Comparison of ENCODE assay signal across 31 cellular contexts in the genomic region with DNA sequence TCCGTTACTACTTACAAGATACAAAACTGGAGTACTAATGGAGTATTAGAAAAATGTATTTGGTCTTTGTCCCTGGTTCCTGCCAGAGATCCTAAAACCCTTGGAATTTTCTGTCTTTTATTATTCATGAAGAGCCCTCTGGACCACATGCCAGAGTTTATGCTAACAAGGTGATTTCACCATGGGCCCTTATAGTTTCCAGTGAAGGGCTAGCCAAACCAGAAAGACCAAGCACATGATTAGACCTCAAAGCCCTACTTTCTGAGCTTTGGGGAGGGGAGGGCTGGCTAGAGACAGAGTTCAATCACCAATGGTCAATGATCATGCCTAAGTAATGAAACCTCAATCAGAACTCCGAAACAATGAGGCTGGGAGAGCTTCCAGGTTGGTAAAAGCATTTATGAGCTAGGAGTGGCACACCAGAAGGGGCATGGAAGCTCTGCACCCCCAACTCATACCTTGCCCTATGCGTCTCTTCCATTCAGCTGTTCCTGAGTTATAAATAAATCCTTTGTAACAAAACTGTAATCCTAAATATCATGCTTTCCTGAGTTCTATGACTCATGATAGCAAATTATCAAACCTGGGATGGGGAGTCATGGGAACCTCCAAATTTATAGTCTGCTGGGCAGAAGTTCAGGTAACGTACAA. TPM values are rescaled to one million over a fixed set of nuclear protein-coding genes. Genes with fewer than 3 reads are reported as not detected.
DNase-seq lines count a peak whose midpoint lies in the region; ATAC-seq and TF ChIP-seq lines count a peak whose summit lies in the region.
"Had no signal": no experiment of that assay in that cellular context is flagged by ENCODE, and none has a peak within 500 bp of the region (broad histone marks: within the 10 kb centered on the region; RNA-seq: fewer than 3 reads in every experiment).

No MANE protein-coding gene starts in this region.

- DNase-seq in GM23338 (ENCODE audit: low spot score) (peak; percentile 69), WTC11 (ENCODE audit: low spot score) (no peak), left lobe of liver (ENCODE audit: low spot score) (no peak), neural progenitor cell (ENCODE audit: low spot score) (no peak), cerebellar nuclear complex (lab: John Stamatoyannopoulos, UW) (no peak), NCI-H2227 treated with DMSO at 0.1 percent for 48 hours (lab: John Stamatoyannopoulos, UW) (no peak), globus pallidus (ENCODE audit: low spot score) (no peak)
- DNase-seq in activated T-cell treated with anti-CD3 and anti-CD28 coated beads, Interleukin-2, amount 50 U/mL, for 72 hours: no peak
- DNase-seq: 8988T; activated CD4-positive, alpha-beta T cell treated with anti-CD3 and anti-CD28 coated beads, Interleukin-2, amount 50 U/mL, for 4 hours; activated CD4-positive, CD25-positive, alpha-beta regulatory T cell; activated naive CD4-positive, alpha-beta T cell treated with Interleukin-2 at 50 U/mL for 16 hours; central memory CD4-positive, alpha-beta T cell; dermis blood vessel endothelial cell; GDM1; heart right ventricle; KG1; MG63; naive thymus-derived CD4-positive, alpha-beta T cell; NCI-H1105 treated with DMSO at 0.1 percent for 48 hours; NCI-H2029; NCI-H526; NK-92 treated with Interleukin-12 subunit alpha and Interleukin-12 subunit beta, amount 100 ng/mL, for 24 hours; nucleus accumbens; PC-3; SK-N-SH; stimulated activated naive B cell treated with anti-CD40 and anti-IgM and Interleukin-4, amounts not matched to agents 10 μg/mL and 1 μg/mL and 100 μg/mL, for 72 hours; uterus had no signal

- H3K27ac Mint-ChIP-seq in GM23338: peak overlapping the region; percentile 96
- peak overlapping the region; percentile 94 for H3K27ac Mint-ChIP-seq in WTC11
- H3K27ac Mint-ChIP-seq in neural progenitor cell: peak overlapping the region; percentile 31
- no peak overlapping the region for H3K27ac Mint-ChIP-seq in activated T-cell treated with anti-CD3 and anti-CD28 coated beads, Interleukin-2, amount 50 U/mL, for 72 hours
- H3K27ac Mint-ChIP-seq: naive thymus-derived CD4-positive, alpha-beta T cell; stimulated activated naive B cell treated with anti-CD40 and anti-IgM and Interleukin-4, amounts not matched to agents 10 μg/mL and 1 μg/mL and 100 μg/mL, for 72 hours had no signal

- H3K27me3 ChIP-seq in GM23338 (ENCODE audit: insufficient read depth) (no peaks in the 10 kb centered on the region), neural progenitor cell (no peaks in the 10 kb centered on the region)
- H3K27me3 ChIP-seq: heart right ventricle, MG63, suprapubic skin, uterus had no signal

- H3K36me3 Mint-ChIP-seq in GM23338 (ENCODE audit: low read depth) (peaks cover 14% of the 10 kb centered on the region), WTC11 (peaks cover 4% of the 10 kb centered on the region; the same call in 1 of the 2 replicates), neural progenitor cell (peaks cover 9% of the 10 kb centered on the region)
- H3K36me3 Mint-ChIP-seq in activated T-cell treated with anti-CD3 and anti-CD28 coated beads, Interleukin-2, amount 50 U/mL, for 72 hours (ENCODE audit: insufficient read depth in 2 of 2): peaks cover 0 to 7% of the 10 kb centered on the region in 2 donors

- H4K20me1 ChIP-seq in GM23338 (replicated peaks; ENCODE audit: insufficient read depth) (peaks cover 8% of the 10 kb centered on the region; the same call in 1 of the 2 replicates), neural progenitor cell (ENCODE audit: low read depth) (peaks cover 19% of the 10 kb centered on the region)

- H3K4me1 Mint-ChIP-seq in GM23338 (peaks cover 16% of the 10 kb centered on the region), WTC11 (peaks cover 18% of the 10 kb centered on the region), neural progenitor cell (peaks cover 2% of the 10 kb centered on the region)
- peaks cover 24% of the 10 kb centered on the region for H3K4me1 Mint-ChIP-seq in activated T-cell treated with anti-CD3 and anti-CD28 coated beads, Interleukin-2, amount 50 U/mL, for 72 hours (ENCODE audit: low read depth)

- peaks cover 14% of the 10 kb centered on the region for H3K4me1 ChIP-seq in GM23338 (ENCODE audit: insufficient read depth)
- H3K4me1 ChIP-seq in neural progenitor cell: peaks cover 9% of the 10 kb centered on the region
- H3K4me1 ChIP-seq: prostate gland had no signal

- peak overlapping the region; percentile 3; the same call in 1 of the 2 replicates for H3K4me3 ChIP-seq in GM23338
- H3K4me3 ChIP-seq in neural progenitor cell: no peak overlapping the region
- H3K4me3 ChIP-seq: heart right ventricle, MG63, prostate gland, suprapubic skin, uterus had no signal

- POLR2A ChIA-PET in WTC11 (lab: Charles Lee): interaction anchor here (0.6 to 1.5 kb wide), 2 partner anchors 11 to 68 kb away, joined by 5 to 9 read pairs; partner anchors contain the start of genes DCUN1D3 and LYRM1

- H3K27me3 Mint-ChIP-seq in GM23338 (ENCODE audit: insufficient read depth, low read depth, poor library complexity): peaks cover 3% of the 10 kb centered on the region
- H3K27me3 Mint-ChIP-seq in WTC11 (ENCODE audit: low read depth): no peaks in the 10 kb centered on the region
- H3K27me3 Mint-ChIP-seq in neural progenitor cell (ENCODE audit: insufficient read depth, low read depth): no peaks in the 10 kb centered on the region
- no peaks in the 10 kb centered on the region for H3K27me3 Mint-ChIP-seq in activated T-cell treated with anti-CD3 and anti-CD28 coated beads, Interleukin-2, amount 50 U/mL, for 72 hours (ENCODE audit: low read depth)
- H3K27me3 Mint-ChIP-seq: naive thymus-derived CD4-positive, alpha-beta T cell; stimulated activated naive B cell treated with anti-CD40 and anti-IgM and Interleukin-4, amounts not matched to agents 10 μg/mL and 1 μg/mL and 100 μg/mL, for 72 hours had no signal

- H3K9me3 ChIP-seq in neural progenitor cell (ENCODE audit: low read depth): no peaks in the 10 kb centered on the region
- H3K9me3 ChIP-seq: heart right ventricle, MG63, prostate gland, SK-N-SH, suprapubic skin, uterus had no signal

- no peaks in the 10 kb centered on the region for H3K9me2 ChIP-seq in GM23338 (ENCODE audit: insufficient read depth)
- H3K9me2 ChIP-seq: SK-N-SH had no signal

- H3K4me3 Mint-ChIP-seq in GM23338 (peak overlapping the region; percentile 54; the same call in 2 of the 3 replicates), WTC11 (peak overlapping the region; percentile 35), neural progenitor cell (no peak overlapping the region)
- H3K4me3 Mint-ChIP-seq in activated T-cell treated with anti-CD3 and anti-CD28 coated beads, Interleukin-2, amount 50 U/mL, for 72 hours: no peak overlapping the region
- H3K4me3 Mint-ChIP-seq: naive thymus-derived CD4-positive, alpha-beta T cell; stimulated activated naive B cell treated with anti-CD40 and anti-IgM and Interleukin-4, amounts not matched to agents 10 μg/mL and 1 μg/mL and 100 μg/mL, for 72 hours had no signal

- H3F3A ChIP-seq in GM23338 (replicated peaks; ENCODE audit: low read depth) (no peaks in the 10 kb centered on the region), neural progenitor cell (ENCODE audit: low read depth) (no peaks in the 10 kb centered on the region)

- H3K9me3 Mint-ChIP-seq in GM23338 (no peaks in the 10 kb centered on the region), WTC11 (no peaks in the 10 kb centered on the region), neural progenitor cell (no peaks in the 10 kb centered on the region)
- H3K9me3 Mint-ChIP-seq in activated T-cell treated with anti-CD3 and anti-CD28 coated beads, Interleukin-2, amount 50 U/mL, for 72 hours: no peaks in the 10 kb centered on the region
- H3K9me3 Mint-ChIP-seq: naive thymus-derived CD4-positive, alpha-beta T cell; stimulated activated naive B cell treated with anti-CD40 and anti-IgM and Interleukin-4, amounts not matched to agents 10 μg/mL and 1 μg/mL and 100 μg/mL, for 72 hours had no signal

- no peak overlapping the region for H3K9ac ChIP-seq in neural progenitor cell
- H3K9ac ChIP-seq: SK-N-SH had no signal

- CTCF ChIA-PET in WTC11 (lab: Charles Lee): interaction anchor here (0.8 to 1.3 kb wide), 5 partner anchors 8 to 39 kb away, joined by 3 read pairs; partner anchors contain the start of gene DCUN1D3

- H3K27ac ChIP-seq in GM23338 (ENCODE audit: low read depth): peak overlapping the region; percentile 43
- no peak overlapping the region for H3K27ac ChIP-seq in neural progenitor cell
- H3K27ac ChIP-seq: heart right ventricle, prostate gland, suprapubic skin, uterus had no signal

- H3K79me2 ChIP-seq in GM23338 (replicated peaks; ENCODE audit: insufficient read depth) (peaks cover 93% of the 10 kb centered on the region), neural progenitor cell (ENCODE audit: low read depth) (peaks cover 99% of the 10 kb centered on the region)

- peaks cover 5% of the 10 kb centered on the region; the same call in 1 of the 2 replicates for H3K36me3 ChIP-seq in GM23338 (ENCODE audit: insufficient read depth)
- H3K36me3 ChIP-seq in neural progenitor cell: no peaks in the 10 kb centered on the region
- H3K36me3 ChIP-seq: prostate gland, uterus had no signal

- no peak overlapping the region for H2AFZ ChIP-seq in GM23338
- H2AFZ ChIP-seq in neural progenitor cell (replicated peaks): no peak overlapping the region

- peak; percentile 87 for ATAC-seq in GM23338
- ATAC-seq in WTC11: peak; percentile 76
- ATAC-seq in left lobe of liver: peak; percentile 64
- no peak for ATAC-seq in activated T-cell treated with anti-CD3 and anti-CD28 coated beads, Interleukin-2, amount 50 U/mL, for 72 hours (replicated peaks in 1 of 2)
- ATAC-seq: esophagus mucosa; heart right ventricle; naive thymus-derived CD4-positive, alpha-beta T cell; PC-3; stimulated activated naive B cell treated with anti-CD40 and anti-IgM and Interleukin-4, amounts not matched to agents 10 μg/mL and 1 μg/mL and 100 μg/mL, for 72 hours had no signal

- H3K4me2 ChIP-seq in GM23338 (peak overlapping the region; percentile 45), neural progenitor cell (no peak overlapping the region)
- H3K4me2 ChIP-seq: SK-N-SH had no signal

- no peak for TF ChIP-seq CTCF in GM23338 (conservative IDR thresholded peaks at IDR 0.05; ENCODE audit: low read depth in 2 of 2)
- no peak for TF ChIP-seq CTCF in WTC11 (IDR thresholded peaks at IDR 0.05)
- no peak for TF ChIP-seq CTCF in neural progenitor cell (IDR thresholded peaks at IDR 0.05)

RNA-seq across cellular contexts. Expression of gene DCUN1D3, which starts 10.4 kb away (rescaled TPM):
- 13.7 and 16.0 TPM in 2 replicates for total RNA-seq in GM23338 (2014; rRNA removed; shearing (Covaris generic))
- polyA plus RNA-seq in GM23338 (2016; fragmentation: Nextera tagmentation; extraction: Ambion mirVana): 8.0 and 8.5 TPM in 2 replicates
- 12.8 to 14.7 TPM (median 14.4 TPM) in 3 replicates for total RNA-seq in WTC11 (2021)
- total RNA-seq in left lobe of liver: 15.0 TPM
- 15.4 and 18.2 TPM in 2 replicates for total RNA-seq in neural progenitor cell (ENCODE audit: low replicate concordance)
- 1 to 10 TPM; 5.7 to 9.9 TPM for total RNA-seq in activated T-cell treated with anti-CD3 and anti-CD28 coated beads, Interleukin-2, amount 50 U/mL, for 72 hours

RNA-seq across cellular contexts. Expression of gene LYRM1, which starts 10.8 kb away (rescaled TPM):
- 18.7 and 19.4 TPM in 2 replicates for total RNA-seq in GM23338 (2014; rRNA removed; shearing (Covaris generic))
- polyA plus RNA-seq in GM23338 (2016; fragmentation: Nextera tagmentation; extraction: Ambion mirVana): 24.8 and 24.9 TPM in 2 replicates
- total RNA-seq in WTC11 (2021) (11.4 to 15.0 TPM (median 12.3 TPM) in 3 replicates), left lobe of liver (33.9 TPM), neural progenitor cell (ENCODE audit: low replicate concordance) (60.5 and 61.8 TPM in 2 replicates)
- total RNA-seq in activated T-cell treated with anti-CD3 and anti-CD28 coated beads, Interleukin-2, amount 50 U/mL, for 72 hours: 10 to 100 TPM; 31.8 to 44.0 TPM

Comparison
In these comparisons a context has a peak if more than half of its experiments do, and no peak if none do; other contexts are left out.
1. ATAC-seq: peak in GM23338 (single experiment), WTC11 (single experiment) and left lobe of liver (single experiment); none in activated T-cell treated with anti-CD3 and anti-CD28 coated beads, Interleukin-2, amount 50 U/mL, for 72 hours (0 of 2).
2. H3K4me3 Mint-ChIP-seq: peak in GM23338 (single experiment) and WTC11 (single experiment); none in neural progenitor cell (single experiment) and activated T-cell treated with anti-CD3 and anti-CD28 coated beads, Interleukin-2, amount 50 U/mL, for 72 hours (0 of 2).